ENCODE assay signal across 39 cellular contexts in the genomic region with DNA sequence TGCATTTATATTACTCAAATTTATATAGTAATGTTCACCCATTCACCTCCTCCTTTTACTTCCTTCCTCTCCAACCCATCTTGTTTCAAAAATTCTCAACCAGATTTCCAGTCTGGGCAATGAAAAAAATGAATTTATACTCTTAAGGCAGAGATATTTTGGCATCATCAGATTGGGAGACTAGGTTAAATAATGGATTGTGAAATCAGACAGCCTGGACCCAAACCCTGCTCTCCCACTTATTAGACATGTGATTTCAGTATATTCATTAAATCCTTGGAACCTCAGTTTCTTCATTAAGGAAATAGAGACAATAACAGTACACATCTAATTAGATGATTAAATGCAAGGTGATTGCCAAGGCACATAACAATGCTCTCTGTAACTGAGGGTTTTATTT. TPM values are rescaled to one million over a fixed set of nuclear protein-coding genes. Genes with fewer than 3 reads are reported as not detected.
"Had no signal": no experiment of that assay in that cellular context is flagged by ENCODE, and none has a peak within 500 bp of the region (broad histone marks: within the 10 kb centered on the region; RNA-seq: fewer than 3 reads in every experiment).

No MANE protein-coding gene starts in this region.

- DNase-seq: Karpas-422, Kasumi-1, MG63, MM.1S, MV-4-11, NCI-H1048, NCI-H1092, NCI-H1092 treated with DMSO at 0.1 percent for 48 hours, NCI-H1105, NCI-H1105 treated with DMSO at 0.1 percent for 48 hours, NCI-H1417, NCI-H1417 treated with DMSO at 0.1 percent for 48 hours, NCI-H1436, NCI-H1436 treated with DMSO at 0.1 percent for 48 hours, NCI-H146, NCI-H1694, NCI-H1694 treated with DMSO at 0.1 percent for 48 hours, NCI-H187, NCI-H187 treated with DMSO at 0.1 percent for 48 hours, NCI-H1930, NCI-H2029, NCI-H2029 treated with DMSO at 0.1 percent for 48 hours, NCI-H2081, NCI-H2081 treated with DMSO at 0.1 percent for 48 hours, NCI-H2107, NCI-H2171, NCI-H2171 treated with DMSO at 0.1 percent for 48 hours, NCI-H2227 treated with DMSO at 0.1 percent for 48 hours, NCI-H226, NCI-H345, NCI-H446, NCI-H446 treated with DMSO at 0.1 percent for 48 hours, NCI-H510A, NCI-H510A treated with DMSO at 0.1 percent for 48 hours, NCI-H524 had no signal

- H3K4me3 ChIP-seq: MG63 had no signal

- H3K36me3 ChIP-seq: MG63 had no signal

- H3K9me3 ChIP-seq: MG63 had no signal

RNA-seq across cellular contexts. Expression of gene ACSM1, which starts 7.8 kb away (rescaled TPM):
- total RNA-seq: LHCN-M2, M059J, MCF 10A, NCI-H460 had no signal
